ENCODE assay signal across 8 cellular contexts in genomic region chr16:75385507-75386152, GRCh38. TPM values are rescaled to one million over a fixed set of nuclear protein-coding genes. Genes with fewer than 3 reads are reported as not detected.
DNase-seq lines count a peak whose midpoint lies in the region; ATAC-seq and TF ChIP-seq lines count a peak whose summit lies in the region.

No MANE protein-coding gene starts in this region.

- peaks cover 39% of the 10 kb centered on the region for H3K4me1 ChIP-seq in vagina

- no peaks in the 10 kb centered on the region for H3K27me3 ChIP-seq in vagina

- peak; percentile 81 for ATAC-seq in left lobe of liver
- no peak for ATAC-seq in GM18511 (IDR thresholded peaks at IDR 0.05; ENCODE audit: unreplicated experiment)
- no peak for ATAC-seq in HG03571 (IDR thresholded peaks at IDR 0.05; ENCODE audit: unreplicated experiment)

- DNase-seq in DMS 273 (lab: John Stamatoyannopoulos, UW; ENCODE audit: unreplicated experiment) (peak; percentile 85), HS-5 (ENCODE audit: low read depth) (peak; percentile 81), NOMO-1 treated with DMSO at 0.1 percent for 48 hours (lab: John Stamatoyannopoulos, UW; ENCODE audit: unreplicated experiment) (peak; percentile 81), cardiac fibroblast (ENCODE audit: low read depth in 2 of 2) (peak; percentile 94), left lobe of liver (ENCODE audit: low spot score) (no peak), vagina (ENCODE audit: extremely low spot score in 2 of 2) (no peak)

- H3K36me3 ChIP-seq in vagina, result peaks cover 0 to under 1% of the 10 kb centered on the region in 2 donors

- intact Hi-C loops in vagina (cut with DNase I), result loop anchor here (5.0 to 10.0 kb wide), 2 partner anchors 81 to 148 kb away; no protein-coding TSS in a partner anchor

- peak; percentile 35 for TF ChIP-seq CTCF in cardiac fibroblast (IDR thresholded peaks at IDR 0.05; ENCODE audit: low read depth, low read length)
- peak; percentile 70 to 85 (median 83) for TF ChIP-seq CTCF in vagina (IDR thresholded peaks at IDR 0.05)

- no peak overlapping the region for H3K27ac ChIP-seq in vagina

- H3K9me3 ChIP-seq in vagina, result no peaks in the 10 kb centered on the region

- no peak overlapping the region for H3K4me3 ChIP-seq in cardiac fibroblast (replicated peaks in 1 of 2; ENCODE audit: low read depth in 2 of 2, low read length in 2 of 2)
- no peak overlapping the region for H3K4me3 ChIP-seq in vagina

- no peak for TF ChIP-seq POLR2A in vagina (IDR thresholded peaks at IDR 0.05)

RNA-seq across cellular contexts. Expression of gene CFDP1, which starts 47.7 kb away (rescaled TPM):
- total RNA-seq in left lobe of liver (27.7 TPM), vagina (45.7 TPM)

Comparison
In these comparisons a context has a peak if more than half of its experiments do, and no peak if none do; other contexts are left out.
1. DNase-seq: peak in DMS 273 (single experiment), HS-5 (single experiment), NOMO-1 treated with DMSO at 0.1 percent for 48 hours (single experiment) and cardiac fibroblast (2 of 2); none in left lobe of liver (single experiment) and vagina (0 of 2).